ENCODE assay signal across 9 cellular contexts in the genomic region with DNA sequence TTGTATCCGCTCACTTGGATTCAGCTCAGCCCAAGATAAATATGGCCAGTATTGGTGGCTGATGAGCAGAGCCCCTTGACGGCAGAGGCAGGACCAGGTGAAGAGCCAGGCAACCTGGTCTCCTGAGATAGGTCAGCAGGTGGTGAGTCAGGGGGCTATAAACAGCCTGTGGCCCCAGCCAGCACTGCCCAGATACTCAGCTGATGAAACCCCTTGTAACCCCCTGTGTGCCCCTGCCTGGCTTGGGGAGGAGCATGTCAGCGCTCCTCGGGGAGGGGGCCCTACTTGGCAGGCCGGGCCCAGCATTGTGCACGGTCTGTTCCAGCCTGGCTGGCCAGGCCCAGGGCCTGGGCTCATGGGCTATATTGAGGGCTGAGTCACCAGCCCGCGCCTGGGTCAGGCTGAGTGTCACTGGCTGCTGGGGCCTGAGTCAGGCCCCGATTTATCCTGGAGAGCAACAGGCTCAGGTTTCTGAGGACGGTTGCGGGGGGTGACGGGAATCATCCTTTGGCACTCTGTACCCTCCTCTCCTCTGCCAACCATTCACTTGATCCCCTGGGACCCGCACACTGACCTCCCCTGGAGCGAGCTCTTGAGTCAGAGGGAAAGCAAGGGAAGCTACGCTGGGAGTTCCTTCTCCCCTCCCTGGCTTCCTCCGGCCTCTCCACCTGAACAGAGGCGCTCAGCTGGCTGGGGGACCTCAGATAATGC. TPM values are rescaled to one million over a fixed set of nuclear protein-coding genes. Genes with fewer than 3 reads are reported as not detected.
DNase-seq lines count a peak whose midpoint lies in the region; ATAC-seq and TF ChIP-seq lines count a peak whose summit lies in the region.
"Had no signal": no experiment of that assay in that cellular context is flagged by ENCODE, and none has a peak within 500 bp of the region (broad histone marks: within the 10 kb centered on the region; RNA-seq: fewer than 3 reads in every experiment).

No MANE protein-coding gene starts in this region.

- no peaks in the 10 kb centered on the region for H3K9me3 Mint-ChIP-seq in Caco-2 (ENCODE audit: unreplicated experiment)
- H3K9me3 Mint-ChIP-seq in osteocyte (ENCODE audit: unreplicated experiment), result no peaks in the 10 kb centered on the region

- peaks cover 28% of the 10 kb centered on the region for H3K4me1 Mint-ChIP-seq in Caco-2 (ENCODE audit: low read depth, unreplicated experiment)
- peaks cover 42% of the 10 kb centered on the region for H3K4me1 Mint-ChIP-seq in osteocyte (ENCODE audit: unreplicated experiment)
- peaks cover 11% of the 10 kb centered on the region for H3K4me1 Mint-ChIP-seq in T-helper 17 cell

- peaks cover 36% of the 10 kb centered on the region for H3K4me1 ChIP-seq in Caco-2

- H3K4me3 ChIP-seq in Caco-2 (ENCODE audit: low read depth, low read length), result no peak overlapping the region
- no peak overlapping the region for H3K4me3 ChIP-seq in fibroblast of pulmonary artery (replicated peaks; ENCODE audit: low read depth, low read length)
- H3K4me3 ChIP-seq: skin epidermis had no signal

- CTCF ChIA-PET in Caco-2 (lab: Charles Lee), result interaction anchor here (1.2 to 1.8 kb wide), 3 partner anchors 9 to 88 kb away, joined by 4 to 5 read pairs (median 4); a partner anchor contains a TSS

- H3K27ac Mint-ChIP-seq in Caco-2 (ENCODE audit: unreplicated experiment) (peak overlapping the region; percentile 95), osteocyte (ENCODE audit: unreplicated experiment) (peak overlapping the region; percentile 84), T-helper 17 cell (no peak overlapping the region)

- peak; percentile 56 to 84 for DNase-seq in Caco-2
- peak; percentile 87 for DNase-seq in RKO (ENCODE audit: low spot score)
- DNase-seq in fibroblast of pulmonary artery (ENCODE audit: low read depth), result peak; percentile 54
- no peak for DNase-seq in osteocyte (ENCODE audit: extremely low spot score, unreplicated experiment)
- DNase-seq in T-helper 17 cell, result no peak
- DNase-seq in Kasumi-1 (lab: John Stamatoyannopoulos, UW), result no peak
- DNase-seq in stimulated activated CD8-positive, alpha-beta memory T cell treated with anti-CD3 and anti-CD28 coated beads, Interleukin-4, amount 100 ng/mL, for 48 hours, result no peak
- DNase-seq in activated gamma-delta T cell (lab: John Stamatoyannopoulos, UW), result no peak

- H3K27me3 ChIP-seq in Caco-2 (replicated peaks; ENCODE audit: control insufficient read depth, insufficient read depth, low read length), result no peaks in the 10 kb centered on the region

- H3K36me3 Mint-ChIP-seq in Caco-2 (ENCODE audit: insufficient read depth, unreplicated experiment) (peaks cover 5% of the 10 kb centered on the region), osteocyte (ENCODE audit: unreplicated experiment) (no peaks in the 10 kb centered on the region), T-helper 17 cell (ENCODE audit: low read depth) (no peaks in the 10 kb centered on the region)

- no peak for ATAC-seq in T-helper 17 cell

- no peaks in the 10 kb centered on the region for H3K36me3 ChIP-seq in Caco-2 (ENCODE audit: control insufficient read depth, insufficient read depth, low read length)

- TF ChIP-seq CTCF in Caco-2 (IDR thresholded peaks at IDR 0.05; ENCODE audit: insufficient read depth in 1 of 2, low read depth in 1 of 2, low read length in 1 of 2, severe bottlenecking in 1 of 2, unreplicated experiment in 1 of 2) (no peak), fibroblast of pulmonary artery (IDR thresholded peaks at IDR 0.05; ENCODE audit: low read length, missing control alignments) (no peak), osteocyte (IDR thresholded peaks at IDR 0.05) (no peak)

- POLR2A ChIA-PET in Caco-2 (lab: Charles Lee), result interaction anchor here (0.9 kb wide), 1 partner anchor 36 kb away, joined by 5 read pairs; no protein-coding TSS in a partner anchor

- intact Hi-C loops in Caco-2 (cut with micrococcal nuclease; ENCODE audit: unreplicated experiment), result loop anchor here (2.0 kb wide), 1 partner anchor 89 kb away; a partner anchor contains a TSS

- no peaks in the 10 kb centered on the region for H3K9me3 ChIP-seq in Caco-2
- no peaks in the 10 kb centered on the region for H3K9me3 ChIP-seq in T-helper 17 cell (ENCODE audit: control insufficient read depth, low read length, poor library complexity, severe bottlenecking)

- peak overlapping the region; percentile 50 for H3K4me3 Mint-ChIP-seq in Caco-2 (ENCODE audit: unreplicated experiment)
- no peak overlapping the region for H3K4me3 Mint-ChIP-seq in osteocyte (ENCODE audit: unreplicated experiment)
- no peak overlapping the region for H3K4me3 Mint-ChIP-seq in T-helper 17 cell

- H3K27me3 Mint-ChIP-seq in Caco-2 (ENCODE audit: insufficient read depth, unreplicated experiment) (no peaks in the 10 kb centered on the region), osteocyte (ENCODE audit: unreplicated experiment) (no peaks in the 10 kb centered on the region), T-helper 17 cell (peaks cover 55% of the 10 kb centered on the region)

- no TSS peak for BruUV-seq in Caco-2 (replicated peaks; lab: Mats Ljungman, UMichigan)

RNA-seq across cellular contexts. Expression of a gene that starts 2.8 kb away (rescaled TPM):
- total RNA-seq in Caco-2 (2022), result 108 and 128 TPM in 2 replicates
- 26.9 and 28.6 TPM in 2 replicates for total RNA-seq in osteocyte
- under 1 TPM; 0.05 TPM for total RNA-seq in T-helper 17 cell

RNA-seq across cellular contexts. Expression of a gene that starts 35.3 kb away (rescaled TPM):
- total RNA-seq in Caco-2 (2022) (162 and 168 TPM in 2 replicates), osteocyte (161 and 162 TPM in 2 replicates), T-helper 17 cell (10 to 100 TPM; 62.5 to 68.7 TPM)

RNA-seq across cellular contexts. Expression of a gene that starts 35.6 kb away (rescaled TPM):
- total RNA-seq in Caco-2 (2022) (7.3 and 10.2 TPM in 2 replicates), osteocyte (10.8 and 13.3 TPM in 2 replicates), T-helper 17 cell (1 to 10 TPM; 7.5 to 7.7 TPM)

RNA-seq across cellular contexts. Expression of a gene that starts 51.8 kb away (rescaled TPM):
- not detected in 2 replicates for total RNA-seq in Caco-2 (2022)
- total RNA-seq in osteocyte, result not detected in 2 replicates
- not detected for total RNA-seq in T-helper 17 cell

Comparison
In these comparisons a context has a peak if more than half of its experiments do, and no peak if none do; other contexts are left out.
1. DNase-seq: peak in Caco-2 (2 of 2), RKO (single experiment) and fibroblast of pulmonary artery (single experiment); none in osteocyte (single experiment), T-helper 17 cell (0 of 3), Kasumi-1 (0 of 2), stimulated activated CD8-positive, alpha-beta memory T cell treated with anti-CD3 and anti-CD28 coated beads, Interleukin-4, amount 100 ng/mL, for 48 hours (single experiment) and activated gamma-delta T cell (single experiment).
2. RNA of a gene that starts 2.8 kb away (total RNA-seq): 108 to 128 TPM in Caco-2 and 26.9 to 28.6 TPM in osteocyte; 0.05 TPM in T-helper 17 cell; every median in the first group is over 10 times any median in the second.